8 cellular contexts compared by ENCODE assay signal in the genomic region with DNA sequence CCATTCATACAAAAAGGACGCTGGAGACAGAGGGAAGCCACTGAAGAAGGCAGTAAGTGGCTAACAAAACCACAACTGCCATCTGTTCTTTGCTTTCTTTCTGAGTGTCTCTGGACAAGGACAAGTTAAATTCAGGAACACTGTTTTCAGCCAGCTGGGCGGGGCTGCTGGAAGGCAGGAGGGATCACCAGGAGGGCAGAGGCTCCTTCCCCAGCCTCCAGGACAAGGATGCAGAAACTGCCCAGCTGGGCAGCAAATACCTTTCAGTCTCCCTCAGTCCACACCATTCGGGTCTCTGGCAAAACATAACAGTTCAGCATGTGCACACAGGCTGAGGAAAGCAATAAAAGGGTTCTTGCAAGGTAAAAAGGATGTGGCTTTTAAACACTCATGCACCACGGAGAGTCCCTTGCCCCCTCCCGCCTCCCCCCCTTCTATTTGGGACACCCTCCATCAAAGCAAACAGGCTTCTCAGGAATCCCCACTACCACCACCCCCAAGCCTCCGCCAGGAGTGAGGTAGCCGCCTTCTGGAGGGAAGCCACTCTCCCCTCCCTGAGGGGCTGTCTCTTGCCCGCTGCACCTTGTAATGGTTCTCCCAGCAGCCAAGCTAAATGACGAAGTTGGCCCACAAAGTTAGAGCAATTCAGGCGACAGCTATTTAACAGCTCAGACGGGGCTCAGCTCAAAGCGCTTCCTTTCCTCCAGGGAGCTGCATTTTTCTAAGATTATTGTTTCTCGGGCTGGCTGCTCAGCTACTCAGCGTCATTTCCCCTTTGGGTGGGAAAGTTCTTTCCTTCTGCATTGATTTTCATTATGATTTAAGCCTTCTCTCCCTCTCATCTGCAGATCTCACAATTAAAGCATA. TPM values are rescaled to one million over a fixed set of nuclear protein-coding genes. Genes with fewer than 3 reads are reported as not detected.
DNase-seq lines count a peak whose midpoint lies in the region; ATAC-seq and TF ChIP-seq lines count a peak whose summit lies in the region.

No MANE protein-coding gene starts in this region.

- peak; percentile 44 for DNase-seq in Ammon's horn (ENCODE audit: low spot score)
- DNase-seq in activated CD4-positive, alpha-beta T cell treated with anti-CD3 and anti-CD28 coated beads, Interleukin-2, amount 10 ng/mL, durations not matched to agents 24 days and 14 days = peak; percentile 91
- DNase-seq in mucosa of gallbladder (ENCODE audit: low spot score) = peak; percentile 27
- peak; percentile 44 for DNase-seq in stimulated activated CD8-positive, alpha-beta memory T cell treated with anti-CD3 and anti-CD28 coated beads, Interleukin-7, amount 100 ng/mL, for 1 hour (ENCODE audit: low read depth in 2 of 2)
- no peak for DNase-seq in lower leg skin (ENCODE audit: low spot score in 2 of 2)

- no peak overlapping the region for H3K9ac ChIP-seq in HUES64 (ENCODE audit: low read depth, low read length)

- no peak for TF ChIP-seq POLR2A in lower leg skin (IDR thresholded peaks at IDR 0.05)

- ATAC-seq in HG02623 (IDR thresholded peaks at IDR 0.05; ENCODE audit: unreplicated experiment) = no peak

- H3K4me1 Mint-ChIP-seq in activated CD4-positive, alpha-beta T cell treated with anti-CD3 and anti-CD28 coated beads, Interleukin-2, amount 10 ng/mL, durations not matched to agents 24 days and 14 days = peaks cover 62% of the 10 kb centered on the region
- H3K4me1 Mint-ChIP-seq in dendritic cell treated with granulocyte-macrophage colony-stimulating factor and Interleukin-4, amounts not matched to agents 40 ng/mL and 50 ng/mL, for 4 days (ENCODE audit: low read depth) = peaks cover 38% of the 10 kb centered on the region

- H3K4me3 ChIP-seq in HUES64 (ENCODE audit: low read length) (peak overlapping the region; percentile 11; the same call in 1 of the 2 replicates), lower leg skin (ENCODE audit: low read depth, poor library complexity, severe bottlenecking) (no peak overlapping the region)

- intact Hi-C loops in activated CD4-positive, alpha-beta T cell treated with anti-CD3 and anti-CD28 coated beads, Interleukin-2, amount 10 ng/mL, durations not matched to agents 24 days and 14 days (cut with micrococcal nuclease) = loop anchor here (1.0 to 10.0 kb wide), 7 partner anchors 17 to 545 kb away; partner anchors contain the start of genes OSBPL11 and ZNF148
- intact Hi-C loops in dendritic cell treated with granulocyte-macrophage colony-stimulating factor and Interleukin-4, amounts not matched to agents 40 ng/mL and 50 ng/mL, for 4 days (cut with micrococcal nuclease) = no loop called here
- intact Hi-C loops in lower leg skin (cut with DNase I; ENCODE audit: low total_unique reads) = no loop called here

- H3K4me3 Mint-ChIP-seq in activated CD4-positive, alpha-beta T cell treated with anti-CD3 and anti-CD28 coated beads, Interleukin-2, amount 10 ng/mL, durations not matched to agents 24 days and 14 days = peak overlapping the region; percentile 89
- H3K4me3 Mint-ChIP-seq in dendritic cell treated with granulocyte-macrophage colony-stimulating factor and Interleukin-4, amounts not matched to agents 40 ng/mL and 50 ng/mL, for 4 days = peak overlapping the region; percentile 24

- WGBS in HUES64 = 10% methylated on average over 14 of the region's 14 CpGs
- WGBS in lower leg skin, 2 donors = 6 to 7% methylated on average over 14 of the region's 14 CpGs

- peaks cover 24% of the 10 kb centered on the region for H3K27me3 ChIP-seq in HUES64 (ENCODE audit: insufficient read depth, low read length)

- H3K9me3 Mint-ChIP-seq in activated CD4-positive, alpha-beta T cell treated with anti-CD3 and anti-CD28 coated beads, Interleukin-2, amount 10 ng/mL, durations not matched to agents 24 days and 14 days = no peaks in the 10 kb centered on the region
- no peaks in the 10 kb centered on the region for H3K9me3 Mint-ChIP-seq in dendritic cell treated with granulocyte-macrophage colony-stimulating factor and Interleukin-4, amounts not matched to agents 40 ng/mL and 50 ng/mL, for 4 days

- TF ChIP-seq CTCF in lower leg skin (IDR thresholded peaks at IDR 0.05) = no peak

- H3K9me3 ChIP-seq in HUES64 (ENCODE audit: insufficient read depth, low read depth, low read length) = no peaks in the 10 kb centered on the region

- peak overlapping the region; percentile 92 for H3K27ac Mint-ChIP-seq in activated CD4-positive, alpha-beta T cell treated with anti-CD3 and anti-CD28 coated beads, Interleukin-2, amount 10 ng/mL, durations not matched to agents 24 days and 14 days
- peak overlapping the region; percentile 63 for H3K27ac Mint-ChIP-seq in dendritic cell treated with granulocyte-macrophage colony-stimulating factor and Interleukin-4, amounts not matched to agents 40 ng/mL and 50 ng/mL, for 4 days

- peaks cover 49% of the 10 kb centered on the region for H3K4me1 ChIP-seq in HUES64 (ENCODE audit: insufficient read depth, low read length)

- H3K27me3 Mint-ChIP-seq in activated CD4-positive, alpha-beta T cell treated with anti-CD3 and anti-CD28 coated beads, Interleukin-2, amount 10 ng/mL, durations not matched to agents 24 days and 14 days = peaks cover 2% of the 10 kb centered on the region
- H3K27me3 Mint-ChIP-seq in dendritic cell treated with granulocyte-macrophage colony-stimulating factor and Interleukin-4, amounts not matched to agents 40 ng/mL and 50 ng/mL, for 4 days = peaks cover 32% of the 10 kb centered on the region

- H3K36me3 Mint-ChIP-seq in activated CD4-positive, alpha-beta T cell treated with anti-CD3 and anti-CD28 coated beads, Interleukin-2, amount 10 ng/mL, durations not matched to agents 24 days and 14 days (ENCODE audit: low read depth) = peaks cover 29% of the 10 kb centered on the region
- H3K36me3 Mint-ChIP-seq in dendritic cell treated with granulocyte-macrophage colony-stimulating factor and Interleukin-4, amounts not matched to agents 40 ng/mL and 50 ng/mL, for 4 days (ENCODE audit: low read depth) = peaks cover 11% of the 10 kb centered on the region

- H3K36me3 ChIP-seq in HUES64 (ENCODE audit: insufficient read depth, low read length) = no peaks in the 10 kb centered on the region

- H3K27ac ChIP-seq in HUES64 (ENCODE audit: low read depth, low read length) = peak overlapping the region; percentile 22; the same call in 1 of the 2 replicates

RNA-seq across cellular contexts. Expression of gene HEG1, which starts 3.8 kb away (rescaled TPM):
- 11.2 TPM for polyA plus RNA-seq in HUES64 (2013, experiment 1 of 2)
- 13.1 TPM for polyA plus RNA-seq in HUES64 (2013, experiment 2 of 2)
- 35.3 and 40.8 TPM in 2 replicates for total RNA-seq in activated CD4-positive, alpha-beta T cell treated with anti-CD3 and anti-CD28 coated beads, Interleukin-2, amount 10 ng/mL, durations not matched to agents 24 days and 14 days
- total RNA-seq in mucosa of gallbladder (47.6 TPM), lower leg skin (10 to 100 TPM; 13.6 to 22.7 (median 16.8) TPM)

Comparison
In these comparisons a context has a peak if more than half of its experiments do, and no peak if none do; other contexts are left out.
1. DNase-seq: peak in Ammon's horn (single experiment), activated CD4-positive, alpha-beta T cell treated with anti-CD3 and anti-CD28 coated beads, Interleukin-2, amount 10 ng/mL, durations not matched to agents 24 days and 14 days (single experiment), mucosa of gallbladder (single experiment) and stimulated activated CD8-positive, alpha-beta memory T cell treated with anti-CD3 and anti-CD28 coated beads, Interleukin-7, amount 100 ng/mL, for 1 hour (2 of 2); none in lower leg skin (0 of 2).